Comparison of ENCODE assay signal across 2 cellular contexts in the genomic region with DNA sequence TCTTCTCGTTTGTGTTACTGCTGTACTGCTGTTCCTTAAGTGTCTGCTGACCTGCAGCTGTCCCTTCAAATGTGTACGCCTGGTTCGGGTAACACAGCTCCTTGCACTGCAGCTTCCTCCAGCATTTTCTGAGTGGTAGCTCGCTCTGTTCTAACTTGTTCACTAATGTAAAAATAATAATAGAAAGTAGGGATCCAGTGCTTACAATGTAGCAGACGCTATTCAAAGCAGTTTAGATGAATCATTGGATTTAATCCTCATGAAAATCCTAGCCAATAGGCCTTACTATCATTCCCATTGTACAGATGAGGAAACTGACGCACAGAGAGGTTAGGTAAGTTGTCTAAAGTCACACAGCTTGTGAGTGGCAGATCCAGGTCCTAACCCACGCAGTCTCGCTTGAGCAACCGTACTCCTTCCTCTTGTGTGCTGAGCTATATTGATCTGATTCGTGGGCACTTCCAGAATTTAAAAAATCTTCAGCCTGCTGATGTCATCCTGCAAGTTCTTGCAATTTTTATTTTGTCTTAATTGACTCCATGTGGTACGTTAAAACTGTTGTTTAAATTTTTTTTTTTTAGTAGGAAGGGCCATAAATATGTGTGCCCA.
TF ChIP-seq lines count a peak whose summit lies in the region.

No MANE protein-coding gene starts in this region.

TF ChIP-seq in GM23338, 12 proteins besides CTCF, POLR2A, EP300 and RAD21 (continues in another document):
- TF ChIP-seq NANOG (IDR thresholded peaks at IDR 0.05; ENCODE audit: borderline replicate concordance): no peak
- TF ChIP-seq, protein P1, sequence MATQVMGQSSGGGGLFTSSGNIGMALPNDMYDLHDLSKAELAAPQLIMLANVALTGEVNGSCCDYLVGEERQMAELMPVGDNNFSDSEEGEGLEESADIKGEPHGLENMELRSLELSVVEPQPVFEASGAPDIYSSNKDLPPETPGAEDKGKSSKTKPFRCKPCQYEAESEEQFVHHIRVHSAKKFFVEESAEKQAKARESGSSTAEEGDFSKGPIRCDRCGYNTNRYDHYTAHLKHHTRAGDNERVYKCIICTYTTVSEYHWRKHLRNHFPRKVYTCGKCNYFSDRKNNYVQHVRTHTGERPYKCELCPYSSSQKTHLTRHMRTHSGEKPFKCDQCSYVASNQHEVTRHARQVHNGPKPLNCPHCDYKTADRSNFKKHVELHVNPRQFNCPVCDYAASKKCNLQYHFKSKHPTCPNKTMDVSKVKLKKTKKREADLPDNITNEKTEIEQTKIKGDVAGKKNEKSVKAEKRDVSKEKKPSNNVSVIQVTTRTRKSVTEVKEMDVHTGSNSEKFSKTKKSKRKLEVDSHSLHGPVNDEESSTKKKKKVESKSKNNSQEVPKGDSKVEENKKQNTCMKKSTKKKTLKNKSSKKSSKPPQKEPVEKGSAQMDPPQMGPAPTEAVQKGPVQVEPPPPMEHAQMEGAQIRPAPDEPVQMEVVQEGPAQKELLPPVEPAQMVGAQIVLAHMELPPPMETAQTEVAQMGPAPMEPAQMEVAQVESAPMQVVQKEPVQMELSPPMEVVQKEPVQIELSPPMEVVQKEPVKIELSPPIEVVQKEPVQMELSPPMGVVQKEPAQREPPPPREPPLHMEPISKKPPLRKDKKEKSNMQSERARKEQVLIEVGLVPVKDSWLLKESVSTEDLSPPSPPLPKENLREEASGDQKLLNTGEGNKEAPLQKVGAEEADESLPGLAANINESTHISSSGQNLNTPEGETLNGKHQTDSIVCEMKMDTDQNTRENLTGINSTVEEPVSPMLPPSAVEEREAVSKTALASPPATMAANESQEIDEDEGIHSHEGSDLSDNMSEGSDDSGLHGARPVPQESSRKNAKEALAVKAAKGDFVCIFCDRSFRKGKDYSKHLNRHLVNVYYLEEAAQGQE (IDR thresholded peaks at IDR 0.05; ENCODE audit: unreplicated experiment): no peak
- TF ChIP-seq EZH2phosphoT487 (IDR thresholded peaks at IDR 0.05; ENCODE audit: unreplicated experiment): no peak
- TF ChIP-seq ZNF114 (CRISPR knock-in tag; IDR thresholded peaks at IDR 0.05): no peak
- TF ChIP-seq ZNF462 (CRISPR knock-in tag; IDR thresholded peaks at IDR 0.05): no peak
- no peak for TF ChIP-seq CREB1 (CRISPR knock-in tag; IDR thresholded peaks at IDR 0.05; ENCODE audit: low read depth)
- TF ChIP-seq STAT1 (IDR thresholded peaks at IDR 0.05; ENCODE audit: unreplicated experiment): no peak
- TF ChIP-seq POLR2AphosphoS5 (IDR thresholded peaks at IDR 0.05; ENCODE audit: low read depth): no peak
- TF ChIP-seq ZNF331 (CRISPR knock-in tag; IDR thresholded peaks at IDR 0.05; ENCODE audit: low read depth): no peak
- no peak for TF ChIP-seq EZH2 (IDR thresholded peaks at IDR 0.05; ENCODE audit: low read depth, unreplicated experiment)

TF ChIP-seq in K562, 482 proteins besides CTCF, POLR2A, EP300 and RAD21:
- TF ChIP-seq SNRNP70 (optimal IDR thresholded peaks at IDR 0.05; ENCODE audit: low read depth, low read length): no peak
- TF ChIP-seq, protein P2, sequence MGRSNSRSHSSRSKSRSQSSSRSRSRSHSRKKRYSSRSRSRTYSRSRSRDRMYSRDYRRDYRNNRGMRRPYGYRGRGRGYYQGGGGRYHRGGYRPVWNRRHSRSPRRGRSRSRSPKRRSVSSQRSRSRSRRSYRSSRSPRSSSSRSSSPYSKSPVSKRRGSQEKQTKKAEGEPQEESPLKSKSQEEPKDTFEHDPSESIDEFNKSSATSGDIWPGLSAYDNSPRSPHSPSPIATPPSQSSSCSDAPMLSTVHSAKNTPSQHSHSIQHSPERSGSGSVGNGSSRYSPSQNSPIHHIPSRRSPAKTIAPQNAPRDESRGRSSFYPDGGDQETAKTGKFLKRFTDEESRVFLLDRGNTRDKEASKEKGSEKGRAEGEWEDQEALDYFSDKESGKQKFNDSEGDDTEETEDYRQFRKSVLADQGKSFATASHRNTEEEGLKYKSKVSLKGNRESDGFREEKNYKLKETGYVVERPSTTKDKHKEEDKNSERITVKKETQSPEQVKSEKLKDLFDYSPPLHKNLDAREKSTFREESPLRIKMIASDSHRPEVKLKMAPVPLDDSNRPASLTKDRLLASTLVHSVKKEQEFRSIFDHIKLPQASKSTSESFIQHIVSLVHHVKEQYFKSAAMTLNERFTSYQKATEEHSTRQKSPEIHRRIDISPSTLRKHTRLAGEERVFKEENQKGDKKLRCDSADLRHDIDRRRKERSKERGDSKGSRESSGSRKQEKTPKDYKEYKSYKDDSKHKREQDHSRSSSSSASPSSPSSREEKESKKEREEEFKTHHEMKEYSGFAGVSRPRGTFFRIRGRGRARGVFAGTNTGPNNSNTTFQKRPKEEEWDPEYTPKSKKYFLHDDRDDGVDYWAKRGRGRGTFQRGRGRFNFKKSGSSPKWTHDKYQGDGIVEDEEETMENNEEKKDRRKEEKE (IDR thresholded peaks at IDR 0.05; ENCODE audit: borderline replicate concordance in 1 of 2, control insufficient read depth in 1 of 2, low read depth in 2 of 2, low read length in 1 of 2): no peak
- no peak for TF ChIP-seq KDM1A (IDR thresholded peaks at IDR 0.05)
- no peak for TF ChIP-seq NFIC (IDR thresholded peaks at IDR 0.05)
- peak; percentile 77 for TF ChIP-seq RBM25 (IDR thresholded peaks at IDR 0.05; ENCODE audit: low read depth, low read length, severe bottlenecking)
- TF ChIP-seq BCOR (IDR thresholded peaks at IDR 0.05): peak; percentile 12; the same call in 1 of the 2 replicates
- TF ChIP-seq PATZ1 (CRISPR knock-in tag; IDR thresholded peaks at IDR 0.05; ENCODE audit: borderline replicate concordance): no peak
TF ChIP-seq in K562: peak in this region for 2.
